Comparison of ENCODE assay signal across 1 cellular context in the genomic region with DNA sequence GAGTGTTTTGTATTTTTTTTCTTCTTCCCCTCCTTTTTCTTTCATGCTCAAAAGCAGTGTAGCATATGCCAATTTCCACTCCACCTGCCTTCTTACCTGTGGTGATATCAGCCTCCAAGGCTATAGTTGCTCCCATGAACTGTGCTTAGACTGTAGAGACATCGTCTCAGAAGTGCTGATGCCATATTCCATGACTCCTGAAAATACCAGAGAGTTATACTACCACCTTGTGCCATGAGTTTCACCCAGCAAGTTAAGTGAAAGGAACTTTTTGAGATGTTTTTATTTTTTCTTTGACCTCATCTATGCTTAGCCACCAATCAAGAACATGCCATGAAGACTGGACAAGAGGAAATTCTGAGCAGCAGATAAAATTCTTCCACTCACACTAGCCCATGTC.
TF ChIP-seq lines count a peak whose summit lies in the region.

No MANE protein-coding gene starts in this region.

TF ChIP-seq in H1, 55 proteins besides CTCF, POLR2A, EP300 and RAD21 (continued from another document):
- TF ChIP-seq SIN3A (conservative IDR thresholded peaks at IDR 0.05 in 1 of 2, IDR thresholded peaks at IDR 0.05 in 1 of 2; ENCODE audit: low read depth in 1 of 2, low read length in 2 of 2) (no peak), POU5F1 (IDR thresholded peaks at IDR 0.05; ENCODE audit: low read depth, low read length) (no peak), CREB1 (IDR thresholded peaks at IDR 0.05) (no peak), ASH2L (IDR thresholded peaks at IDR 0.05; ENCODE audit: low read length) (no peak), CTBP2 (IDR thresholded peaks at IDR 0.05; ENCODE audit: borderline replicate concordance, insufficient read depth, insufficient read length, low read length) (no peak), BRCA1 (IDR thresholded peaks at IDR 0.05; ENCODE audit: low read depth, low read length) (no peak), NRF1 (IDR thresholded peaks at IDR 0.05; ENCODE audit: low read depth, low read length) (no peak), CHD2 (IDR thresholded peaks at IDR 0.05; ENCODE audit: low read length) (no peak), NANOG (IDR thresholded peaks at IDR 0.05; ENCODE audit: insufficient read depth, low read depth, low read length, poor library complexity, severe bottlenecking) (no peak), RNF2 (IDR thresholded peaks at IDR 0.05; ENCODE audit: borderline replicate concordance, low read depth, low read length, missing control alignments, poor library complexity, severe bottlenecking) (no peak), ZNF274 (IDR thresholded peaks at IDR 0.05; ENCODE audit: borderline replicate concordance, extremely low read depth, low read length) (no peak)
- TF ChIP-seq, protein P1, sequence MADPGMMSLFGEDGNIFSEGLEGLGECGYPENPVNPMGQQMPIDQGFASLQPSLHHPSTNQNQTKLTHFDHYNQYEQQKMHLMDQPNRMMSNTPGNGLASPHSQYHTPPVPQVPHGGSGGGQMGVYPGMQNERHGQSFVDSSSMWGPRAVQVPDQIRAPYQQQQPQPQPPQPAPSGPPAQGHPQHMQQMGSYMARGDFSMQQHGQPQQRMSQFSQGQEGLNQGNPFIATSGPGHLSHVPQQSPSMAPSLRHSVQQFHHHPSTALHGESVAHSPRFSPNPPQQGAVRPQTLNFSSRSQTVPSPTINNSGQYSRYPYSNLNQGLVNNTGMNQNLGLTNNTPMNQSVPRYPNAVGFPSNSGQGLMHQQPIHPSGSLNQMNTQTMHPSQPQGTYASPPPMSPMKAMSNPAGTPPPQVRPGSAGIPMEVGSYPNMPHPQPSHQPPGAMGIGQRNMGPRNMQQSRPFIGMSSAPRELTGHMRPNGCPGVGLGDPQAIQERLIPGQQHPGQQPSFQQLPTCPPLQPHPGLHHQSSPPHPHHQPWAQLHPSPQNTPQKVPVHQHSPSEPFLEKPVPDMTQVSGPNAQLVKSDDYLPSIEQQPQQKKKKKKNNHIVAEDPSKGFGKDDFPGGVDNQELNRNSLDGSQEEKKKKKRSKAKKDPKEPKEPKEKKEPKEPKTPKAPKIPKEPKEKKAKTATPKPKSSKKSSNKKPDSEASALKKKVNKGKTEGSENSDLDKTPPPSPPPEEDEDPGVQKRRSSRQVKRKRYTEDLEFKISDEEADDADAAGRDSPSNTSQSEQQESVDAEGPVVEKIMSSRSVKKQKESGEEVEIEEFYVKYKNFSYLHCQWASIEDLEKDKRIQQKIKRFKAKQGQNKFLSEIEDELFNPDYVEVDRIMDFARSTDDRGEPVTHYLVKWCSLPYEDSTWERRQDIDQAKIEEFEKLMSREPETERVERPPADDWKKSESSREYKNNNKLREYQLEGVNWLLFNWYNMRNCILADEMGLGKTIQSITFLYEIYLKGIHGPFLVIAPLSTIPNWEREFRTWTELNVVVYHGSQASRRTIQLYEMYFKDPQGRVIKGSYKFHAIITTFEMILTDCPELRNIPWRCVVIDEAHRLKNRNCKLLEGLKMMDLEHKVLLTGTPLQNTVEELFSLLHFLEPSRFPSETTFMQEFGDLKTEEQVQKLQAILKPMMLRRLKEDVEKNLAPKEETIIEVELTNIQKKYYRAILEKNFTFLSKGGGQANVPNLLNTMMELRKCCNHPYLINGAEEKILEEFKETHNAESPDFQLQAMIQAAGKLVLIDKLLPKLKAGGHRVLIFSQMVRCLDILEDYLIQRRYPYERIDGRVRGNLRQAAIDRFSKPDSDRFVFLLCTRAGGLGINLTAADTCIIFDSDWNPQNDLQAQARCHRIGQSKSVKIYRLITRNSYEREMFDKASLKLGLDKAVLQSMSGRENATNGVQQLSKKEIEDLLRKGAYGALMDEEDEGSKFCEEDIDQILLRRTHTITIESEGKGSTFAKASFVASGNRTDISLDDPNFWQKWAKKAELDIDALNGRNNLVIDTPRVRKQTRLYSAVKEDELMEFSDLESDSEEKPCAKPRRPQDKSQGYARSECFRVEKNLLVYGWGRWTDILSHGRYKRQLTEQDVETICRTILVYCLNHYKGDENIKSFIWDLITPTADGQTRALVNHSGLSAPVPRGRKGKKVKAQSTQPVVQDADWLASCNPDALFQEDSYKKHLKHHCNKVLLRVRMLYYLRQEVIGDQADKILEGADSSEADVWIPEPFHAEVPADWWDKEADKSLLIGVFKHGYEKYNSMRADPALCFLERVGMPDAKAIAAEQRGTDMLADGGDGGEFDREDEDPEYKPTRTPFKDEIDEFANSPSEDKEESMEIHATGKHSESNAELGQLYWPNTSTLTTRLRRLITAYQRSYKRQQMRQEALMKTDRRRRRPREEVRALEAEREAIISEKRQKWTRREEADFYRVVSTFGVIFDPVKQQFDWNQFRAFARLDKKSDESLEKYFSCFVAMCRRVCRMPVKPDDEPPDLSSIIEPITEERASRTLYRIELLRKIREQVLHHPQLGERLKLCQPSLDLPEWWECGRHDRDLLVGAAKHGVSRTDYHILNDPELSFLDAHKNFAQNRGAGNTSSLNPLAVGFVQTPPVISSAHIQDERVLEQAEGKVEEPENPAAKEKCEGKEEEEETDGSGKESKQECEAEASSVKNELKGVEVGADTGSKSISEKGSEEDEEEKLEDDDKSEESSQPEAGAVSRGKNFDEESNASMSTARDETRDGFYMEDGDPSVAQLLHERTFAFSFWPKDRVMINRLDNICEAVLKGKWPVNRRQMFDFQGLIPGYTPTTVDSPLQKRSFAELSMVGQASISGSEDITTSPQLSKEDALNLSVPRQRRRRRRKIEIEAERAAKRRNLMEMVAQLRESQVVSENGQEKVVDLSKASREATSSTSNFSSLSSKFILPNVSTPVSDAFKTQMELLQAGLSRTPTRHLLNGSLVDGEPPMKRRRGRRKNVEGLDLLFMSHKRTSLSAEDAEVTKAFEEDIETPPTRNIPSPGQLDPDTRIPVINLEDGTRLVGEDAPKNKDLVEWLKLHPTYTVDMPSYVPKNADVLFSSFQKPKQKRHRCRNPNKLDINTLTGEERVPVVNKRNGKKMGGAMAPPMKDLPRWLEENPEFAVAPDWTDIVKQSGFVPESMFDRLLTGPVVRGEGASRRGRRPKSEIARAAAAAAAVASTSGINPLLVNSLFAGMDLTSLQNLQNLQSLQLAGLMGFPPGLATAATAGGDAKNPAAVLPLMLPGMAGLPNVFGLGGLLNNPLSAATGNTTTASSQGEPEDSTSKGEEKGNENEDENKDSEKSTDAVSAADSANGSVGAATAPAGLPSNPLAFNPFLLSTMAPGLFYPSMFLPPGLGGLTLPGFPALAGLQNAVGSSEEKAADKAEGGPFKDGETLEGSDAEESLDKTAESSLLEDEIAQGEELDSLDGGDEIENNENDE (IDR thresholded peaks at IDR 0.05; ENCODE audit: insufficient replicate concordance, low read length), result no peak
- TF ChIP-seq, protein P2, sequence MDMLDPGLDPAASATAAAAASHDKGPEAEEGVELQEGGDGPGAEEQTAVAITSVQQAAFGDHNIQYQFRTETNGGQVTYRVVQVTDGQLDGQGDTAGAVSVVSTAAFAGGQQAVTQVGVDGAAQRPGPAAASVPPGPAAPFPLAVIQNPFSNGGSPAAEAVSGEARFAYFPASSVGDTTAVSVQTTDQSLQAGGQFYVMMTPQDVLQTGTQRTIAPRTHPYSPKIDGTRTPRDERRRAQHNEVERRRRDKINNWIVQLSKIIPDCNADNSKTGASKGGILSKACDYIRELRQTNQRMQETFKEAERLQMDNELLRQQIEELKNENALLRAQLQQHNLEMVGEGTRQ (IDR thresholded peaks at IDR 0.05; ENCODE audit: low read length), result no peak
